8 cellular contexts compared by ENCODE assay signal in genomic region chrX:47573334-47574095, GRCh38. TPM values are rescaled to one million over a fixed set of nuclear protein-coding genes. Genes with fewer than 3 reads are reported as not detected.
DNase-seq lines count a peak whose midpoint lies in the region; ATAC-seq, FAIRE-seq and TF ChIP-seq lines count a peak whose summit lies in the region.

No MANE protein-coding gene starts in this region.

- no peak for TF ChIP-seq CTCF in HFF-Myc (IDR thresholded peaks at IDR 0.05; ENCODE audit: low read depth, low read length, missing control alignments)
- no peak for TF ChIP-seq CTCF in body of pancreas (IDR thresholded peaks at IDR 0.05)

- H3K27me3 ChIP-seq in body of pancreas: no peaks in the 10 kb centered on the region
- H3K27me3 ChIP-seq in small intestine (ENCODE audit: control insufficient read depth in 2 of 2, insufficient read depth in 2 of 2, low read length in 2 of 2): no peaks in the 10 kb centered on the region

- H3K36me3 ChIP-seq in body of pancreas (replicated peaks in 1 of 2; ENCODE audit: insufficient read depth in 1 of 2, low read depth in 2 of 2) (peaks cover 0 to 2% of the 10 kb centered on the region in 2 donors), small intestine (ENCODE audit: control insufficient read depth in 2 of 2, insufficient read depth in 2 of 2, low read length in 2 of 2) (peaks cover 0 to 2% of the 10 kb centered on the region in 2 donors)

- intact Hi-C loops in body of pancreas (cut with DNase I): no loop called here

- peak; percentile 63 for ATAC-seq in body of pancreas
- no peak for ATAC-seq in GM18511 (IDR thresholded peaks at IDR 0.05; ENCODE audit: unreplicated experiment)
- ATAC-seq in GM21390 (IDR thresholded peaks at IDR 0.05; ENCODE audit: unreplicated experiment): no peak

- no peak for FAIRE-seq in small intestine (lab: Jason Lieb, UNC)
- FAIRE-seq in RCC 7860 (lab: Jason Lieb, UNC): no peak

- 6 to 29% methylated on average over 5 to 6 of the region's 21 CpGs for WGBS in body of pancreas, 2 donors
- 10 to 44% (median 23%) methylated on average over 11 to 21 of the region's 21 CpGs for WGBS in small intestine, 3 donors

- H3K4me3 ChIP-seq in HFF-Myc (replicated peaks; ENCODE audit: low read depth, low read length) (0 out of 2 replicates have a peak overlapping the region, but pooled peaks have one; percentile 3), body of pancreas (no peak overlapping the region), small intestine (ENCODE audit: low read depth in 1 of 2, low read length in 2 of 2) (no peak overlapping the region)

- DNase-seq in HFF-Myc (ENCODE audit: extremely low read depth, low read depth) (no peak), body of pancreas (peak in 2 of 4 donors; percentile 17 to 33), iPS-NIHi7 (ENCODE audit: extremely low spot score) (peak; percentile 64), small intestine (peak; percentile 5), RCC 7860 (ENCODE audit: low spot score) (no peak), SHP77 (lab: John Stamatoyannopoulos, UW) (no peak)

- TF ChIP-seq POLR2A in body of pancreas (IDR thresholded peaks at IDR 0.05): no peak

- H3K27ac ChIP-seq in body of pancreas (no peak overlapping the region), small intestine (ENCODE audit: low read depth in 1 of 2, low read length in 1 of 2) (peak overlapping the region in 1 of 2 donors; percentile 55)

- no peaks in the 10 kb centered on the region for H3K9me3 ChIP-seq in body of pancreas
- H3K9me3 ChIP-seq in small intestine (ENCODE audit: control insufficient read depth, low read depth): no peaks in the 10 kb centered on the region

- H3K4me1 ChIP-seq in body of pancreas (peaks cover 18% of the 10 kb centered on the region), small intestine (ENCODE audit: control insufficient read depth in 2 of 2, insufficient read depth in 1 of 2, low read depth in 1 of 2, low read length in 1 of 2) (no peaks in the 10 kb centered on the region)

RNA-seq across cellular contexts. Expression of gene TIMP1, which starts 8.7 kb away (rescaled TPM):
- 10 to 100 TPM; 28.0 to 62.8 TPM for total RNA-seq in body of pancreas
- polyA plus RNA-seq in small intestine: 100 to 1,000 TPM in 1 of 3 donors, 10 to 100 TPM in 2; 19.5 to 196 (median 32.2) TPM

RNA-seq across cellular contexts. Expression of gene ARAF, which starts 12.5 kb away (rescaled TPM):
- 10 to 100 TPM; 43.3 to 48.5 TPM for total RNA-seq in body of pancreas
- polyA plus RNA-seq in small intestine: 10 to 100 TPM; 43.0 to 92.1 (median 76.9) TPM

RNA-seq across cellular contexts. Expression of gene SYN1, which starts 46.1 kb away (rescaled TPM):
- 1 to 10 TPM in 1 of 2 donors, under 1 TPM in 1; 0.26 to 4.0 TPM for total RNA-seq in body of pancreas
- polyA plus RNA-seq in small intestine: 1 to 10 TPM in 1 of 3 donors, under 1 TPM in 1, not detected in 1; 0.27 to 3.0 TPM

RNA-seq across cellular contexts. Expression of gene CFP, which starts 56.2 kb away (rescaled TPM):
- 1 to 10 TPM in 1 of 2 donors, not detected in 1; 1.8 TPM for total RNA-seq in body of pancreas
- 1 to 10 TPM in 2 of 3 donors, under 1 TPM in 1; 0.45 to 5.5 (median 4.1) TPM for polyA plus RNA-seq in small intestine

Comparison
In these comparisons a context has a peak if more than half of its experiments do, and no peak if none do; other contexts are left out.
1. DNase-seq: peak in iPS-NIHi7 (single experiment) and small intestine (single experiment); none in HFF-Myc (single experiment), RCC 7860 (single experiment) and SHP77 (0 of 2).